Comparison of ENCODE assay signal across 8 cellular contexts in genomic region chr9:99184427-99185327, GRCh38.
A peak's percentile ranks its signal among the peaks of the same experiment; 100 is the strongest.
DNase-seq lines count a peak whose midpoint lies in the region; ATAC-seq and TF ChIP-seq lines count a peak whose summit lies in the region.

No MANE protein-coding gene starts in this region.

- H3K4me3 ChIP-seq in neutrophil (ENCODE audit: low read depth in 1 of 2, low read length in 1 of 2), result no peak overlapping the region
- H3K4me3 ChIP-seq in stomach smooth muscle (ENCODE audit: low read length in 2 of 2), result peak overlapping the region; percentile 50 to 74

- DNase-seq in DMS153 treated with DMSO at 0.1 percent for 48 hours (lab: John Stamatoyannopoulos, UW; ENCODE audit: unreplicated experiment) (peak; percentile 61), RKO (ENCODE audit: low spot score) (peak; percentile 92), fibroblast of the conjunctiva (ENCODE audit: low read depth) (peak; percentile 87)
- DNase-seq in activated T-helper 1 cell treated with anti-CD3 and anti-CD28 coated beads, Interleukin-2, amount 50 U/mL, for 16 hours (ENCODE audit: low read depth in 1 of 2, low spot score in 1 of 2), result peak; percentile 41 to 42

- H3K27ac ChIP-seq in neutrophil, result no peak overlapping the region
- no peak overlapping the region for H3K27ac ChIP-seq in stomach smooth muscle (ENCODE audit: low read length)

- H3K4me1 ChIP-seq in neutrophil (ENCODE audit: control insufficient read depth in 1 of 2, insufficient read depth in 1 of 2, low read depth in 1 of 2, low read length in 1 of 2) (peaks cover 0 to 8% of the 10 kb centered on the region in 2 experiments), stomach smooth muscle (ENCODE audit: control insufficient read depth, insufficient read depth, low read length) (peaks cover 14% of the 10 kb centered on the region)

- ATAC-seq in GM21723 (IDR thresholded peaks at IDR 0.05; ENCODE audit: unreplicated experiment), result peak; percentile 51

- H3K9ac ChIP-seq in stomach smooth muscle (ENCODE audit: low read length in 2 of 2), result peak overlapping the region in 1 of 2 donors; percentile 47

- TF ChIP-seq CTCF in LNCAP (IDR thresholded peaks at IDR 0.05) (peak; percentile 85), neutrophil (IDR thresholded peaks at IDR 0.05) (peak; percentile 86)

- H3K36me3 ChIP-seq in neutrophil, result no peaks in the 10 kb centered on the region
- H3K36me3 ChIP-seq in stomach smooth muscle (ENCODE audit: control insufficient read depth in 2 of 2, insufficient read depth in 2 of 2, low read length in 2 of 2), result no peaks in the 10 kb centered on the region

- H3K9me3 ChIP-seq in neutrophil, result no peaks in the 10 kb centered on the region
- H3K9me3 ChIP-seq in stomach smooth muscle (ENCODE audit: control insufficient read depth in 2 of 2, low read length in 2 of 2), result no peaks in the 10 kb centered on the region

- no peaks in the 10 kb centered on the region for H3K27me3 ChIP-seq in neutrophil
- H3K27me3 ChIP-seq in stomach smooth muscle (ENCODE audit: control insufficient read depth in 1 of 2, insufficient read depth in 2 of 2, low read length in 2 of 2), result peaks cover 2 to 3% of the 10 kb centered on the region in 2 donors

Comparison
In these comparisons a context has a peak if more than half of its experiments do, and no peak if none do; other contexts are left out.
1. DNase-seq: peak in every context shown above with its lines; median percentile 92 in RKO; 87 in fibroblast of the conjunctiva; 61 in DMS153 treated with DMSO at 0.1 percent for 48 hours; 42 in activated T-helper 1 cell treated with anti-CD3 and anti-CD28 coated beads, Interleukin-2, amount 50 U/mL, for 16 hours.
2. H3K4me3 ChIP-seq: peak in stomach smooth muscle (2 of 2); none in neutrophil (0 of 2).